Comparison of ENCODE assay signal across 38 cellular contexts in genomic region chr20:38697306-38697705, GRCh38. TPM values are rescaled to one million over a fixed set of nuclear protein-coding genes. Genes with fewer than 3 reads are reported as not detected.
"Had no signal": no experiment of that assay in that cellular context is flagged by ENCODE, and none has a peak within 500 bp of the region (broad histone marks: within the 10 kb centered on the region; RNA-seq: fewer than 3 reads in every experiment).

No MANE protein-coding gene starts in this region.

- H3K27ac ChIP-seq: adrenal gland, ascending aorta, body of pancreas, brain microvascular endothelial cell, breast epithelium, cardiac muscle cell had no signal

- H3K9me3 ChIP-seq: adrenal gland, ascending aorta, body of pancreas, breast epithelium had no signal

- DNase-seq: activated effector memory CD4-positive, alpha-beta T cell treated with anti-CD3 and anti-CD28 coated beads, Interleukin-2, amount 50 U/mL, for 16 hours; activated effector memory CD4-positive, alpha-beta T cell treated with Interleukin-2 at 50 U/mL for 16 hours; activated gamma-delta T cell; activated gamma-delta T cell treated with Interleukin-2 at 50 U/mL for 16 hours; activated naive CD4-positive, alpha-beta T cell; activated naive CD4-positive, alpha-beta T cell treated with anti-CD3 and anti-CD28 coated beads for 36 hours; activated naive CD4-positive, alpha-beta T cell treated with anti-CD3 and anti-CD28 coated beads, Interleukin-2, amount 10 ng/mL, durations not matched to agents 7 days and 5 days; activated naive CD4-positive, alpha-beta T cell treated with anti-CD3 and anti-CD28 coated beads, Interleukin-2, amount 50 U/mL, for 16 hours; activated naive CD4-positive, alpha-beta T cell treated with Interleukin-2 at 50 U/mL for 16 hours; activated naive CD8-positive, alpha-beta T cell treated with anti-CD3 and anti-CD28 coated beads for 36 hours; activated naive CD8-positive, alpha-beta T cell treated with anti-CD3 and anti-CD28 coated beads, Interleukin-2, amount 10 ng/mL, durations not matched to agents 7 days and 5 days; activated naive CD8-positive, alpha-beta T cell treated with anti-CD3 and anti-CD28 coated beads, Interleukin-2, amount 50 U/mL, for 24 hours; activated T-cell treated with anti-CD3 and anti-CD28 coated beads, Interleukin-2, amount 50 U/mL, for 24 hours; activated T-cell treated with anti-CD3 and anti-CD28 coated beads, Interleukin-2, amount 50 U/mL, for 4 hours; activated T-cell treated with anti-CD3 and anti-CD28 coated beads, Interleukin-2, amount 50 U/mL, for 48 hours; activated T-cell treated with anti-CD3 and anti-CD28 coated beads, Interleukin-2, amount 50 U/mL, for 72 hours; adrenal gland; amniotic stem cell; amygdala; anterior cingulate cortex; aorta; body of pancreas; brain microvascular endothelial cell; caudate nucleus; central memory CD4-positive, alpha-beta T cell; cerebellar nuclear complex had no signal

- FAIRE-seq: astrocyte, bronchial epithelial cell had no signal

- ATAC-seq: activated naive CD4-positive, alpha-beta T cell treated with anti-CD3 and anti-CD28 coated beads, Interleukin-2, amount 50 U/mL, for 72 hours; activated naive CD8-positive, alpha-beta T cell treated with anti-CD3 and anti-CD28 coated beads, Interleukin-2, amount 50 U/mL, for 24 hours; activated T-cell treated with anti-CD3 and anti-CD28 coated beads, Interleukin-2, amount 50 U/mL, for 4 hours; activated T-cell treated with anti-CD3 and anti-CD28 coated beads, Interleukin-2, amount 50 U/mL, for 72 hours; activated T-helper 17 cell treated with anti-CD3 and anti-CD28 coated beads, Interleukin-2, amount 50 U/mL, for 72 hours; body of pancreas had no signal

- H3K4me1 ChIP-seq: adrenal gland, ascending aorta, body of pancreas, breast epithelium had no signal

- H3K27me3 ChIP-seq: adrenal gland, ascending aorta, body of pancreas had no signal

- H3K36me3 ChIP-seq: adrenal gland, ascending aorta, brain microvascular endothelial cell, breast epithelium, cardiac muscle cell had no signal

- H3K4me3 ChIP-seq: adrenal gland, ascending aorta, body of pancreas, breast epithelium, cardiac muscle cell had no signal

RNA-seq across cellular contexts. Expression of gene SLC32A1, which starts 27.0 kb away (rescaled TPM):
- total RNA-seq: activated naive CD4-positive, alpha-beta T cell treated with anti-CD3 and anti-CD28 coated beads for 36 hours; activated naive CD4-positive, alpha-beta T cell treated with anti-CD3 and anti-CD28 coated beads, Interleukin-2, amount 50 U/mL, for 72 hours; activated naive CD8-positive, alpha-beta T cell treated with anti-CD3 and anti-CD28 coated beads for 36 hours; activated naive CD8-positive, alpha-beta T cell treated with anti-CD3 and anti-CD28 coated beads, Interleukin-2, amount 10 ng/mL, durations not matched to agents 7 days and 5 days; activated T-cell treated with anti-CD3 and anti-CD28 coated beads, Interleukin-2, amount 50 U/mL, for 4 hours; activated T-helper 1 cell treated with anti-CD3 and anti-CD28 coated beads, Interleukin-12 subunit alpha, Interleukin-12 subunit beta, Interleukin-2, Interleukin-4 antibody, amounts not matched to agents 30 ng/mL and 10 ng/mL and 1 ng/mL, durations not matched to agents 14 hours and 24 hours and 36 hours; activated T-helper 2 cell treated with anti-CD3 and anti-CD28 coated beads, Interferon-gamma antibody, Interleukin-2, Interleukin-4, amounts not matched to agents 10 μg/mL and 5 μg/mL and 100 μg/mL, durations not matched to agents 14 hours and 24 hours and 36 hours; adrenal gland; aorta; ascending aorta; astrocyte; body of pancreas; breast epithelium; cardiac muscle cell; cardiac septum; chondrocyte had no signal
- polyA plus RNA-seq: adipose tissue, aorta, cardiac muscle cell had no signal
